ENCODE assay signal across 11 cellular contexts in the genomic region with DNA sequence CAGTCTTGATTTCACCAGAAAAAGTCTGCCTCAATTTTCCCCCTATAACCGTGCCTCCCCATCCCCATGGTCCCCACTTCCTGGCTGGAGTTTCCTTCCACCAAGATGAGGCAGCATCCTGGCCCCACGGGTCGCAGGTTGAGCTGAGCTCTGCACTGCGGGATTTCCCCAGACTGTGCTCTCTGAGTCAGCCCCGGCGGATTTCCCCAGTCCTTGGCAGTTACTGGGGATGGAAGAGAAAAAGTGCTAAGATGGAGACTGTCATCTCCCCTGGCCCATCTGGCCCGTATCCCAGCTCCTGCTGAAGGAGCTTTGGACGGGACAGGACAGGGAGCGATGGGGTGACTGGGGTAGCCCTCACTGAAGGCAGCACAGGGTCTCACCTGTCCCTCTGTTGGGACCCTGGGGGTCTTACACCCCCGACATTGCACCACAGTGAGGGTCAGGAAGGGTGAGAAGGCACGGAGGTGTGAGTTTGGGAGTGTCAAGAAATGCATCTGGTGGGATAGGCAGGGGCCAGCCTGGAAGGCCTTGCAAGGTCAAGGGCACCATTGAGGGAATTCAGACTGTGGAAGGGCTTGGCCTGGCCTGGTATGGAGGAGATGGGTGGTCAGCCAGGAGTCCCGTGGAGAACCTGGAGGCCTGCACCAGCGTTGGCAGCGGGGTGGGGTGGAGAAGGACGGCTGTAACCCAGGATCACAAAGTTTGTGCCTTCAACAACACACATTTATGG. TPM values are rescaled to one million over a fixed set of nuclear protein-coding genes. Genes with fewer than 3 reads are reported as not detected.
DNase-seq lines count a peak whose midpoint lies in the region; ATAC-seq, FAIRE-seq and TF ChIP-seq lines count a peak whose summit lies in the region.
"Had no signal": no experiment of that assay in that cellular context is flagged by ENCODE, and none has a peak within 500 bp of the region (broad histone marks: within the 10 kb centered on the region; RNA-seq: fewer than 3 reads in every experiment).

No MANE protein-coding gene starts in this region.

- TF ChIP-seq POLR2A in right lobe of liver (IDR thresholded peaks at IDR 0.05) (no peak), HepG2 (IDR thresholded peaks at IDR 0.05; ENCODE audit: insufficient read depth in 1 of 2, low read depth in 2 of 2, low read length in 2 of 2) (no peak)

- DNase-seq in right lobe of liver (peak in 1 of 3 donors; percentile 59), HepG2 (ENCODE audit: low spot score) (no peak), left kidney (ENCODE audit: low read depth, low spot score) (peak; percentile 9), ureter (ENCODE audit: low spot score) (peak; percentile 33), NCI-H446 (lab: John Stamatoyannopoulos, UW) (no peak)
- DNase-seq in activated T-cell treated with anti-CD3 and anti-CD28 coated beads, Interleukin-2, amount 50 U/mL, for 48 hours = peak; percentile 72 to 78
- DNase-seq: H9, NCI-H1048 had no signal

- H3K9ac ChIP-seq in HepG2 (ENCODE audit: insufficient read depth, low read depth, low read length) = no peak overlapping the region

- TF ChIP-seq CTCF in right lobe of liver (IDR thresholded peaks at IDR 0.05) (no peak), HepG2 (CRISPR knock-in tag; IDR thresholded peaks at IDR 0.05) (no peak)

- CTCF ChIA-PET in HepG2 (lab: Yijun Ruan, JAX; ENCODE audit: low intra/inter-chr PET ratio, low total read pairs) = no interaction called here

- H3K9me3 ChIP-seq in right lobe of liver (no peaks in the 10 kb centered on the region), HepG2 (ENCODE audit: low read length) (no peaks in the 10 kb centered on the region)

- TF ChIP-seq EP300 in HepG2 (IDR thresholded peaks at IDR 0.05; ENCODE audit: low read depth in 2 of 2, low read length in 2 of 2) (no peak), HepG2 (CRISPR knock-in tag; IDR thresholded peaks at IDR 0.05; ENCODE audit: borderline replicate concordance) (no peak)

- H3K27ac ChIP-seq in right lobe of liver (no peak overlapping the region), HepG2 (ENCODE audit: extremely low read length, insufficient read depth, low read length) (no peak overlapping the region)

- H3K4me3 ChIP-seq in right lobe of liver (no peak overlapping the region), HepG2 (replicated peaks in 1 of 3; ENCODE audit: insufficient read depth in 1 of 3, low read depth in 2 of 3, low read length in 3 of 3) (no peak overlapping the region)

- no peak for TF ChIP-seq RAD21 in HepG2 (CRISPR knock-in tag; IDR thresholded peaks at IDR 0.05)

- H3K4me1 ChIP-seq in right lobe of liver (no peaks in the 10 kb centered on the region), HepG2 (ENCODE audit: insufficient read depth, low read length) (no peaks in the 10 kb centered on the region)

- no peak overlapping the region for H2AFZ ChIP-seq in HepG2 (ENCODE audit: low read length)

- H4K20me1 ChIP-seq in HepG2 (ENCODE audit: insufficient read depth, low read length) = no peaks in the 10 kb centered on the region

- BruUV-seq in HepG2 (replicated peaks; lab: Mats Ljungman, UMichigan) = no TSS peak

- H3K27me3 ChIP-seq in right lobe of liver = no peaks in the 10 kb centered on the region
- H3K27me3 ChIP-seq in HepG2 (ENCODE audit: control insufficient read depth in 1 of 2, insufficient read depth in 2 of 2, low read length in 2 of 2) = no peaks in the 10 kb centered on the region

- H3K4me2 ChIP-seq in HepG2 (ENCODE audit: low read depth, low read length) = no peak overlapping the region

- 87% methylated on average over 3 of the region's 15 CpGs for WGBS in right lobe of liver (ENCODE audit: insufficient coverage, low coverage, low lambda C conversion rate, missing lambda C conversion rate)
- WGBS in HepG2 (ENCODE audit: low lambda C conversion rate) = 95% methylated on average over 14 of the region's 15 CpGs

- no peak for FAIRE-seq in HepG2 (lab: Jason Lieb, UNC)

- H3K79me2 ChIP-seq in HepG2 (ENCODE audit: insufficient read depth, low read length) = no peaks in the 10 kb centered on the region

- in situ Hi-C loops in HepG2 (cut with HindIII; ENCODE audit: extremely low pct_ligation_motif_present, low pct_unique_long_range_greater_than_20kb) = no loop called here

- POLR2A ChIA-PET in HepG2 (lab: Yijun Ruan, JAX) = no interaction called here

- peak; percentile 28 to 73 (median 36) for ATAC-seq in right lobe of liver
- ATAC-seq in HepG2 = no peak
- no peak for ATAC-seq in GM21737 (IDR thresholded peaks at IDR 0.05; ENCODE audit: unreplicated experiment)
- no peak for ATAC-seq in HG03457 (IDR thresholded peaks at IDR 0.05; ENCODE audit: unreplicated experiment)

- H3K36me3 ChIP-seq in right lobe of liver (peaks cover 0 to 30% (median under 1%) of the 10 kb centered on the region in 4 donors), HepG2 (replicated peaks in 1 of 2; ENCODE audit: control insufficient read depth in 1 of 2, insufficient read depth in 2 of 2, low read length in 2 of 2) (peaks cover 8 to 36% of the 10 kb centered on the region in 2 experiments)

- intact Hi-C loops in right lobe of liver (cut with DNase I) = no loop called here
- intact Hi-C loops in HepG2 (cut with micrococcal nuclease; ENCODE audit: unreplicated experiment) = no loop called here

RNA-seq across cellular contexts. Expression of a gene that starts 36.5 kb away (rescaled TPM):
- total RNA-seq in right lobe of liver (10 to 100 TPM; 26.4 to 54.7 (median 35.4) TPM), HepG2 (2016; rRNA removed; fragmentation: Illumina TruSeq; extraction: Trizol) (27.1 and 35.7 TPM in 2 replicates), ureter (262 TPM)
- 8.5 and 12.4 TPM in 2 replicates for total RNA-seq in HepG2 (2016; cell fraction: cytosol; rRNA removed; fragmentation: Illumina TruSeq; extraction: Trizol; ENCODE audit: low read depth)
- 24.1 and 36.5 TPM in 2 replicates for total RNA-seq in HepG2 (2016; cell fraction: insoluble cytoplasmic fraction; rRNA removed; fragmentation: Illumina TruSeq; extraction: Trizol)
- 13.6 and 14.7 TPM in 2 replicates for total RNA-seq in HepG2 (2016; cell fraction: membrane; rRNA removed; fragmentation: Illumina TruSeq; extraction: Trizol)
- 51.5 and 52.3 TPM in 2 replicates for total RNA-seq in HepG2 (2016; cell fraction: nucleus; rRNA removed; fragmentation: Illumina TruSeq; extraction: Trizol)
- 51.5 and 63.4 TPM in 2 replicates for polyA plus RNA-seq in HepG2 (2011; rRNA removed)
- 35.3 and 38.4 TPM in 2 replicates for polyA plus RNA-seq in HepG2 (2011; cell fraction: cytosol; rRNA removed)
- polyA plus RNA-seq in HepG2 (2011; cell fraction: nucleus; rRNA removed) = 278 and 289 TPM in 2 replicates
- polyA plus RNA-seq in HepG2 (2012) = 36.9 and 39.9 TPM in 2 replicates
- polyA plus RNA-seq in HepG2 (2016; cell fraction: cytosol; fragmentation: Illumina TruSeq; extraction: Trizol; ENCODE audit: low read depth) = 8.2 and 8.4 TPM in 2 replicates
- 21.4 and 22.2 TPM in 2 replicates for polyA plus RNA-seq in HepG2 (2016; cell fraction: insoluble cytoplasmic fraction; fragmentation: Illumina TruSeq; extraction: Trizol; ENCODE audit: low read depth)
- 8.4 and 8.9 TPM in 2 replicates for polyA plus RNA-seq in HepG2 (2016; cell fraction: membrane; fragmentation: Illumina TruSeq; extraction: Trizol; ENCODE audit: low read depth)
- 95.9 and 99.0 TPM in 2 replicates for polyA plus RNA-seq in HepG2 (2016; cell fraction: nucleus; fragmentation: Illumina TruSeq; extraction: Trizol; ENCODE audit: insufficient read depth, low read depth)
- 80.9 and 97.1 TPM in 2 replicates for polyA minus RNA-seq in HepG2 (2011; rRNA and poly(A)+ RNA removed; ENCODE audit: low replicate concordance)
- 17.1 and 19.6 TPM in 2 replicates for polyA minus RNA-seq in HepG2 (2011; cell fraction: cytosol; rRNA and poly(A)+ RNA removed)
- polyA minus RNA-seq in HepG2 (2011; cell fraction: nucleus; rRNA and poly(A)+ RNA removed) = 117 and 142 TPM in 2 replicates

RNA-seq across cellular contexts. Expression of a gene that starts 37.6 kb away (rescaled TPM):
- 1 to 10 TPM in 1 of 6 experiments, under 1 TPM in 3, not detected in 2; 0.18 to 3.9 (median 0.23) TPM for total RNA-seq in right lobe of liver
- not detected in 2 replicates for total RNA-seq in HepG2 (2016; rRNA removed; fragmentation: Illumina TruSeq; extraction: Trizol)
- not detected in 2 replicates for total RNA-seq in HepG2 (2016; cell fraction: cytosol; rRNA removed; fragmentation: Illumina TruSeq; extraction: Trizol; ENCODE audit: low read depth)
- not detected in 2 replicates for total RNA-seq in HepG2 (2016; cell fraction: insoluble cytoplasmic fraction; rRNA removed; fragmentation: Illumina TruSeq; extraction: Trizol)
- total RNA-seq in HepG2 (2016; cell fraction: membrane; rRNA removed; fragmentation: Illumina TruSeq; extraction: Trizol) = not detected in 2 replicates
- total RNA-seq in HepG2 (2016; cell fraction: nucleus; rRNA removed; fragmentation: Illumina TruSeq; extraction: Trizol) = not detected in 2 replicates
- polyA plus RNA-seq in HepG2 (2011; rRNA removed) = 0.54 and 0.91 TPM in 2 replicates
- polyA plus RNA-seq in HepG2 (2011; cell fraction: cytosol; rRNA removed) = 0.38 and 0.96 TPM in 2 replicates
- polyA plus RNA-seq in HepG2 (2011; cell fraction: nucleus; rRNA removed) = 2.2 and 3.3 TPM in 2 replicates
- polyA plus RNA-seq in HepG2 (2012) = 1.0 and 6.0 TPM in 2 replicates
- not detected in 2 replicates for polyA plus RNA-seq in HepG2 (2016; cell fraction: cytosol; fragmentation: Illumina TruSeq; extraction: Trizol; ENCODE audit: low read depth)
- polyA plus RNA-seq in HepG2 (2016; cell fraction: insoluble cytoplasmic fraction; fragmentation: Illumina TruSeq; extraction: Trizol; ENCODE audit: low read depth) = not detected in 2 replicates
- polyA plus RNA-seq in HepG2 (2016; cell fraction: membrane; fragmentation: Illumina TruSeq; extraction: Trizol; ENCODE audit: low read depth) = not detected in 2 replicates
- not detected in 2 replicates for polyA plus RNA-seq in HepG2 (2016; cell fraction: nucleus; fragmentation: Illumina TruSeq; extraction: Trizol; ENCODE audit: insufficient read depth, low read depth)
- polyA minus RNA-seq in HepG2 (2011; rRNA and poly(A)+ RNA removed; ENCODE audit: low replicate concordance) = 0.60 TPM in 1 of 2 replicates, not detected in the other
- polyA minus RNA-seq in HepG2 (2011; cell fraction: cytosol; rRNA and poly(A)+ RNA removed) = not detected in 2 replicates
- 1.1 TPM in 1 of 2 replicates, not detected in the other for polyA minus RNA-seq in HepG2 (2011; cell fraction: nucleus; rRNA and poly(A)+ RNA removed)
- total RNA-seq in ureter = 5.8 TPM
- total RNA-seq: H9 had no signal
- polyA plus RNA-seq: BJ had no signal

RNA-seq across cellular contexts. Expression of a gene that starts 41.3 kb away (rescaled TPM):
- total RNA-seq in right lobe of liver (100 to 1,000 TPM in 4 of 6 experiments, 10 to 100 TPM in 2; 42.0 to 320 (median 126) TPM), HepG2 (2016; rRNA removed; fragmentation: Illumina TruSeq; extraction: Trizol) (40.4 and 96.0 TPM in 2 replicates), ureter (60.9 TPM)
- total RNA-seq in HepG2 (2016; cell fraction: cytosol; rRNA removed; fragmentation: Illumina TruSeq; extraction: Trizol; ENCODE audit: low read depth) = 11.3 and 13.3 TPM in 2 replicates
- 38.3 and 98.7 TPM in 2 replicates for total RNA-seq in HepG2 (2016; cell fraction: insoluble cytoplasmic fraction; rRNA removed; fragmentation: Illumina TruSeq; extraction: Trizol)
- total RNA-seq in HepG2 (2016; cell fraction: membrane; rRNA removed; fragmentation: Illumina TruSeq; extraction: Trizol) = 26.9 and 29.4 TPM in 2 replicates
- total RNA-seq in HepG2 (2016; cell fraction: nucleus; rRNA removed; fragmentation: Illumina TruSeq; extraction: Trizol) = 77.9 and 89.2 TPM in 2 replicates
- polyA plus RNA-seq in HepG2 (2011; rRNA removed) = 143 and 241 TPM in 2 replicates
- polyA plus RNA-seq in HepG2 (2011; cell fraction: cytosol; rRNA removed) = 92.8 and 116 TPM in 2 replicates
- 82.1 and 131 TPM in 2 replicates for polyA plus RNA-seq in HepG2 (2011; cell fraction: nucleus; rRNA removed)
- polyA plus RNA-seq in HepG2 (2012) = 315 and 354 TPM in 2 replicates
- 16.5 and 16.7 TPM in 2 replicates for polyA plus RNA-seq in HepG2 (2016; cell fraction: cytosol; fragmentation: Illumina TruSeq; extraction: Trizol; ENCODE audit: low read depth)
- polyA plus RNA-seq in HepG2 (2016; cell fraction: insoluble cytoplasmic fraction; fragmentation: Illumina TruSeq; extraction: Trizol; ENCODE audit: low read depth) = 50.6 and 73.9 TPM in 2 replicates
- polyA plus RNA-seq in HepG2 (2016; cell fraction: membrane; fragmentation: Illumina TruSeq; extraction: Trizol; ENCODE audit: low read depth) = 26.0 and 32.3 TPM in 2 replicates
- polyA plus RNA-seq in HepG2 (2016; cell fraction: nucleus; fragmentation: Illumina TruSeq; extraction: Trizol; ENCODE audit: insufficient read depth, low read depth) = 165 and 172 TPM in 2 replicates
- 160 and 313 TPM in 2 replicates for polyA minus RNA-seq in HepG2 (2011; rRNA and poly(A)+ RNA removed; ENCODE audit: low replicate concordance)
- polyA minus RNA-seq in HepG2 (2011; cell fraction: cytosol; rRNA and poly(A)+ RNA removed) = 161 and 251 TPM in 2 replicates
- 34.2 and 48.4 TPM in 2 replicates for polyA minus RNA-seq in HepG2 (2011; cell fraction: nucleus; rRNA and poly(A)+ RNA removed)

RNA-seq across cellular contexts. Expression of a gene that starts 48.3 kb away (rescaled TPM):
- total RNA-seq in right lobe of liver = under 1 TPM in 1 of 6 experiments, not detected in 5; 0.24 TPM
- total RNA-seq in HepG2 (2016; rRNA removed; fragmentation: Illumina TruSeq; extraction: Trizol) = not detected in 2 replicates
- total RNA-seq in HepG2 (2016; cell fraction: cytosol; rRNA removed; fragmentation: Illumina TruSeq; extraction: Trizol; ENCODE audit: low read depth) = not detected in 2 replicates
- total RNA-seq in HepG2 (2016; cell fraction: insoluble cytoplasmic fraction; rRNA removed; fragmentation: Illumina TruSeq; extraction: Trizol) = not detected in 2 replicates
- not detected in 2 replicates for total RNA-seq in HepG2 (2016; cell fraction: membrane; rRNA removed; fragmentation: Illumina TruSeq; extraction: Trizol)
- not detected in 2 replicates for total RNA-seq in HepG2 (2016; cell fraction: nucleus; rRNA removed; fragmentation: Illumina TruSeq; extraction: Trizol)
- 0.05 and 0.20 TPM in 2 replicates for polyA plus RNA-seq in HepG2 (2011; rRNA removed)
- 0.09 and 0.17 TPM in 2 replicates for polyA plus RNA-seq in HepG2 (2011; cell fraction: cytosol; rRNA removed)
- polyA plus RNA-seq in HepG2 (2011; cell fraction: nucleus; rRNA removed) = 0.19 TPM in 1 of 2 replicates, not detected in the other
- polyA plus RNA-seq in HepG2 (2012) = 0.12 and 0.13 TPM in 2 replicates
- polyA plus RNA-seq in HepG2 (2016; cell fraction: cytosol; fragmentation: Illumina TruSeq; extraction: Trizol; ENCODE audit: low read depth) = not detected in 2 replicates
- not detected in 2 replicates for polyA plus RNA-seq in HepG2 (2016; cell fraction: insoluble cytoplasmic fraction; fragmentation: Illumina TruSeq; extraction: Trizol; ENCODE audit: low read depth)
- polyA plus RNA-seq in HepG2 (2016; cell fraction: membrane; fragmentation: Illumina TruSeq; extraction: Trizol; ENCODE audit: low read depth) = not detected in 2 replicates
- not detected in 2 replicates for polyA plus RNA-seq in HepG2 (2016; cell fraction: nucleus; fragmentation: Illumina TruSeq; extraction: Trizol; ENCODE audit: insufficient read depth, low read depth)
- 0.12 TPM in 2 replicates for polyA minus RNA-seq in HepG2 (2011; rRNA and poly(A)+ RNA removed; ENCODE audit: low replicate concordance)
- not detected in 2 replicates for polyA minus RNA-seq in HepG2 (2011; cell fraction: cytosol; rRNA and poly(A)+ RNA removed)
- not detected in 2 replicates for polyA minus RNA-seq in HepG2 (2011; cell fraction: nucleus; rRNA and poly(A)+ RNA removed)
- total RNA-seq in ureter = 5.0 TPM
- total RNA-seq: H9 had no signal
- polyA plus RNA-seq: BJ had no signal

RNA-seq across cellular contexts. Expression of a gene that starts 58.7 kb away (rescaled TPM):
- under 1 TPM in 2 of 6 experiments, not detected in 4; 0.17 to 0.38 TPM for total RNA-seq in right lobe of liver
- 0.09 TPM in 1 of 2 replicates, not detected in the other for total RNA-seq in HepG2 (2016; rRNA removed; fragmentation: Illumina TruSeq; extraction: Trizol)
- not detected in 2 replicates for total RNA-seq in HepG2 (2016; cell fraction: cytosol; rRNA removed; fragmentation: Illumina TruSeq; extraction: Trizol; ENCODE audit: low read depth)
- 0.09 TPM in 1 of 2 replicates, not detected in the other for total RNA-seq in HepG2 (2016; cell fraction: insoluble cytoplasmic fraction; rRNA removed; fragmentation: Illumina TruSeq; extraction: Trizol)
- total RNA-seq in HepG2 (2016; cell fraction: membrane; rRNA removed; fragmentation: Illumina TruSeq; extraction: Trizol) = not detected in 2 replicates
- not detected in 2 replicates for total RNA-seq in HepG2 (2016; cell fraction: nucleus; rRNA removed; fragmentation: Illumina TruSeq; extraction: Trizol)
- 0.42 TPM in 1 of 2 replicates, not detected in the other for polyA plus RNA-seq in HepG2 (2011; rRNA removed)
- 0.21 and 0.24 TPM in 2 replicates for polyA plus RNA-seq in HepG2 (2011; cell fraction: cytosol; rRNA removed)
- polyA plus RNA-seq in HepG2 (2011; cell fraction: nucleus; rRNA removed) = 0.98 and 1.3 TPM in 2 replicates
- 0.28 and 1.2 TPM in 2 replicates for polyA plus RNA-seq in HepG2 (2012)
- not detected in 2 replicates for polyA plus RNA-seq in HepG2 (2016; cell fraction: cytosol; fragmentation: Illumina TruSeq; extraction: Trizol; ENCODE audit: low read depth)
- polyA plus RNA-seq in HepG2 (2016; cell fraction: insoluble cytoplasmic fraction; fragmentation: Illumina TruSeq; extraction: Trizol; ENCODE audit: low read depth) = not detected in 2 replicates
- not detected in 2 replicates for polyA plus RNA-seq in HepG2 (2016; cell fraction: membrane; fragmentation: Illumina TruSeq; extraction: Trizol; ENCODE audit: low read depth)
- 0.57 TPM in 1 of 2 replicates, not detected in the other for polyA plus RNA-seq in HepG2 (2016; cell fraction: nucleus; fragmentation: Illumina TruSeq; extraction: Trizol; ENCODE audit: insufficient read depth, low read depth)
- 0.12 TPM in 1 of 2 replicates, not detected in the other for polyA minus RNA-seq in HepG2 (2011; rRNA and poly(A)+ RNA removed; ENCODE audit: low replicate concordance)
- not detected in 2 replicates for polyA minus RNA-seq in HepG2 (2011; cell fraction: cytosol; rRNA and poly(A)+ RNA removed)
- polyA minus RNA-seq in HepG2 (2011; cell fraction: nucleus; rRNA and poly(A)+ RNA removed) = not detected in 2 replicates
- 10.3 TPM for total RNA-seq in ureter
- total RNA-seq: H9 had no signal

Comparison
In these comparisons a context has a peak if more than half of its experiments do, and no peak if none do; other contexts are left out.
1. ATAC-seq: peak in right lobe of liver (4 of 4); none in HepG2 (single experiment), GM21737 (single experiment) and HG03457 (single experiment).
2. DNase-seq: peak in activated T-cell treated with anti-CD3 and anti-CD28 coated beads, Interleukin-2, amount 50 U/mL, for 48 hours (2 of 2), left kidney (single experiment) and ureter (single experiment); none in HepG2 (single experiment) and NCI-H446 (0 of 2).